8 cellular contexts compared by ENCODE assay signal in the genomic region with DNA sequence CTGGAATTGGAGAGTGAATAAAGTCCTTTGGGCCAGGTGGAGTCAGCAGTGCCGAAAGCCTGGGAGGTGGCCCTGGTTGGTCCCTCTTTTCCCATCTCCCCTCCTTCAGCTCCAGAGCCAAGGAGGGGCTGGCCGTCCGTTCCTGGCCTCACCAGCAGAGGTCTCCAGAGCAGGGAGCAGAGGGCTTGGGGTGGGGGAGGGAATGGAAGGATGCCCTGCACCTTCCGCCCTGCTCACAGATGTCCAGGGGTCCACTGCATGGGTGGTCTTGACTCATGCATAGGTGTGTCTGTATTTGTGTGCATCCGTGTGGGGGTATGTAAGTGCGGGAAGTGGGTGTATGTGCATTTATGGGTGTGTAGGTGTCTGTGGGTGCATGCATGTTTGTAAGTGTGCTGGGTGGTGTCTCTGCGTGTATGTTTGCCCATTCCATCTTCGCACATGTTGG.
A peak's percentile ranks its signal among the peaks of the same experiment; 100 is the strongest.
DNase-seq lines count a peak whose midpoint lies in the region; ATAC-seq lines count a peak whose summit lies in the region.

No MANE protein-coding gene starts in this region.

- DNase-seq in SIG-M5 treated with dmso at 0.1 percent for 504 hours (lab: John Stamatoyannopoulos, UW; ENCODE audit: unreplicated experiment), result peak; percentile 23
- no peak for DNase-seq in SIG-M5 (lab: John Stamatoyannopoulos, UW)
- DNase-seq in NCI-H460 (ENCODE audit: extremely low read depth, low read depth), result peak; percentile 49
- peak; percentile 26 for DNase-seq in activated naive CD4-positive, alpha-beta T cell treated with Interleukin-2 at 50 U/mL for 16 hours
- DNase-seq in glomerular visceral epithelial cell (ENCODE audit: extremely low spot score), result peak; percentile 27
- peak; percentile 70 for DNase-seq in pons (ENCODE audit: low spot score)
- DNase-seq in NK-92 treated with Interleukin-12 subunit alpha and Interleukin-12 subunit beta, amount 100 ng/mL, for 24 hours (lab: John Stamatoyannopoulos, UW), result no peak

- no peak for ATAC-seq in HG02759 (IDR thresholded peaks at IDR 0.05; ENCODE audit: unreplicated experiment)

Comparison
In these comparisons a context has a peak if more than half of its experiments do, and no peak if none do; other contexts are left out.
1. DNase-seq: peak in SIG-M5 treated with dmso at 0.1 percent for 504 hours (single experiment), NCI-H460 (single experiment), activated naive CD4-positive, alpha-beta T cell treated with Interleukin-2 at 50 U/mL for 16 hours (single experiment), glomerular visceral epithelial cell (single experiment) and pons (single experiment); none in SIG-M5 (single experiment) and NK-92 treated with Interleukin-12 subunit alpha and Interleukin-12 subunit beta, amount 100 ng/mL, for 24 hours (single experiment).